ENCODE assay signal across 8 cellular contexts in genomic region chr7:156969972-156970420, GRCh38. TPM values are rescaled to one million over a fixed set of nuclear protein-coding genes. Genes with fewer than 3 reads are reported as not detected.
DNase-seq lines count a peak whose midpoint lies in the region; ATAC-seq and TF ChIP-seq lines count a peak whose summit lies in the region.

No MANE protein-coding gene starts in this region.

- H3K4me3 Mint-ChIP-seq in CD8-positive, alpha-beta T cell, result no peak overlapping the region
- H3K4me3 Mint-ChIP-seq in activated CD4-positive, alpha-beta memory T cell treated with anti-CD3 and anti-CD28 coated beads, Interleukin-2, amount 10 ng/mL, durations not matched to agents 7 days and 5 days, result no peak overlapping the region

- no peak for TF ChIP-seq EP300 in Ishikawa (IDR thresholded peaks at IDR 0.05; ENCODE audit: borderline replicate concordance)

- H3K36me3 ChIP-seq in CD8-positive, alpha-beta T cell (ENCODE audit: insufficient read depth, low read length), result peaks cover 37% of the 10 kb centered on the region
- peaks cover 35 to 64% of the 10 kb centered on the region in 2 donors for H3K36me3 ChIP-seq in ascending aorta
- peaks cover under 1% of the 10 kb centered on the region for H3K36me3 ChIP-seq in mucosa of descending colon (ENCODE audit: low read depth)

- H3K27ac ChIP-seq in CD8-positive, alpha-beta T cell (ENCODE audit: low read depth, low read length), result no peak overlapping the region
- no peak overlapping the region for H3K27ac ChIP-seq in ascending aorta

- H3K9me3 Mint-ChIP-seq in CD8-positive, alpha-beta T cell, result no peaks in the 10 kb centered on the region
- no peaks in the 10 kb centered on the region for H3K9me3 Mint-ChIP-seq in activated CD4-positive, alpha-beta memory T cell treated with anti-CD3 and anti-CD28 coated beads, Interleukin-2, amount 10 ng/mL, durations not matched to agents 7 days and 5 days

- no peak for DNase-seq in CD8-positive, alpha-beta T cell
- DNase-seq in ascending aorta (ENCODE audit: low spot score in 2 of 2) (no peak), mucosa of descending colon (no peak)
- DNase-seq in activated CD4-positive, alpha-beta memory T cell treated with anti-CD3 and anti-CD28 coated beads, Interleukin-2, amount 10 ng/mL, durations not matched to agents 7 days and 5 days, result no peak

- TF ChIP-seq RAD21 in Ishikawa (IDR thresholded peaks at IDR 0.05; ENCODE audit: low read depth), result peak; percentile 31

- H3K4me3 ChIP-seq in CD8-positive, alpha-beta T cell (ENCODE audit: low read depth, low read length), result no peak overlapping the region
- no peak overlapping the region for H3K4me3 ChIP-seq in ascending aorta
- H3K4me3 ChIP-seq in mucosa of descending colon, result no peak overlapping the region

- CTCF ChIA-PET in CD8-positive, alpha-beta T cell (lab: Charles Lee), result interaction anchor here (0.5 to 1.8 kb wide), 6 partner anchors 12 to 417 kb away, joined by 3 to 6 read pairs (median 3); no protein-coding TSS in a partner anchor
- CTCF ChIA-PET in activated CD4-positive, alpha-beta memory T cell treated with anti-CD3 and anti-CD28 coated beads, Interleukin-2, amount 10 ng/mL, durations not matched to agents 7 days and 5 days (lab: Charles Lee), result interaction anchor here (0.7 to 2.8 kb wide), 8 partner anchors 20 to 1069 kb away, joined by 3 to 12 read pairs (median 3); partner anchors contain the start of gene NOM1

- no peak overlapping the region for H3K27ac Mint-ChIP-seq in CD8-positive, alpha-beta T cell
- H3K27ac Mint-ChIP-seq in activated CD4-positive, alpha-beta memory T cell treated with anti-CD3 and anti-CD28 coated beads, Interleukin-2, amount 10 ng/mL, durations not matched to agents 7 days and 5 days, result no peak overlapping the region

- H3K27me3 Mint-ChIP-seq in CD8-positive, alpha-beta T cell (ENCODE audit: low read depth), result no peaks in the 10 kb centered on the region
- no peaks in the 10 kb centered on the region for H3K27me3 Mint-ChIP-seq in activated CD4-positive, alpha-beta memory T cell treated with anti-CD3 and anti-CD28 coated beads, Interleukin-2, amount 10 ng/mL, durations not matched to agents 7 days and 5 days

- H3K9me3 ChIP-seq in CD8-positive, alpha-beta T cell (ENCODE audit: low read length), result no peaks in the 10 kb centered on the region
- H3K9me3 ChIP-seq in ascending aorta (no peaks in the 10 kb centered on the region), mucosa of descending colon (no peaks in the 10 kb centered on the region)

- no peaks in the 10 kb centered on the region for H3K27me3 ChIP-seq in CD8-positive, alpha-beta T cell (ENCODE audit: insufficient read depth, low read length)
- no peaks in the 10 kb centered on the region for H3K27me3 ChIP-seq in ascending aorta

- no peaks in the 10 kb centered on the region for H3K4me1 ChIP-seq in CD8-positive, alpha-beta T cell (ENCODE audit: insufficient read depth, low read length)
- H3K4me1 ChIP-seq in ascending aorta (no peaks in the 10 kb centered on the region), mucosa of descending colon (ENCODE audit: low read depth) (no peaks in the 10 kb centered on the region)

- peak; percentile 44 for TF ChIP-seq CTCF in CD8-positive, alpha-beta T cell (IDR thresholded peaks at IDR 0.05)
- TF ChIP-seq CTCF in ascending aorta (IDR thresholded peaks at IDR 0.05) (peak in 2 of 3 experiments; percentile 16 to 23), mucosa of descending colon (IDR thresholded peaks at IDR 0.05) (no peak)

- intact Hi-C loops in CD8-positive, alpha-beta T cell (cut with DNase I, micrococcal nuclease), result loop anchor here (2.0 to 10.0 kb wide), 3 partner anchors 282 to 303 kb away; no protein-coding TSS in a partner anchor
- intact Hi-C loops in ascending aorta (cut with DNase I) (loop anchor here (2.0 kb wide), 1 partner anchor 303 kb away; no protein-coding TSS in a partner anchor), mucosa of descending colon (cut with DNase I, micrococcal nuclease) (no loop called here)

- H3K36me3 Mint-ChIP-seq in CD8-positive, alpha-beta T cell, result peaks cover 57% of the 10 kb centered on the region
- peaks cover 33% of the 10 kb centered on the region for H3K36me3 Mint-ChIP-seq in activated CD4-positive, alpha-beta memory T cell treated with anti-CD3 and anti-CD28 coated beads, Interleukin-2, amount 10 ng/mL, durations not matched to agents 7 days and 5 days (ENCODE audit: low read depth)

- POLR2A ChIA-PET in CD8-positive, alpha-beta T cell (lab: Charles Lee), result no interaction called here
- POLR2A ChIA-PET in activated CD4-positive, alpha-beta memory T cell treated with anti-CD3 and anti-CD28 coated beads, Interleukin-2, amount 10 ng/mL, durations not matched to agents 7 days and 5 days (lab: Charles Lee), result no interaction called here

- no peaks in the 10 kb centered on the region for H3K4me1 Mint-ChIP-seq in CD8-positive, alpha-beta T cell (ENCODE audit: low read depth)
- no peaks in the 10 kb centered on the region for H3K4me1 Mint-ChIP-seq in activated CD4-positive, alpha-beta memory T cell treated with anti-CD3 and anti-CD28 coated beads, Interleukin-2, amount 10 ng/mL, durations not matched to agents 7 days and 5 days

- no peak for ATAC-seq in CD8-positive, alpha-beta T cell
- ATAC-seq in mucosa of descending colon (peak; percentile 62), HG02938 (IDR thresholded peaks at IDR 0.05; ENCODE audit: unreplicated experiment) (no peak), HG03439 (IDR thresholded peaks at IDR 0.05; ENCODE audit: unreplicated experiment) (no peak), GM19035 (IDR thresholded peaks at IDR 0.05; ENCODE audit: unreplicated experiment) (no peak)

TF ChIP-seq in Ishikawa, 13 proteins besides CTCF, POLR2A, EP300 and RAD21:
- TF ChIP-seq FOXM1 (IDR thresholded peaks at IDR 0.05; ENCODE audit: borderline replicate concordance, low read depth) (no peak), MAX (IDR thresholded peaks at IDR 0.05) (no peak), NFIC (IDR thresholded peaks at IDR 0.05) (no peak), TAF1 (IDR thresholded peaks at IDR 0.05; ENCODE audit: low read depth) (no peak), CEBPB (IDR thresholded peaks at IDR 0.05) (no peak), CREB1 (IDR thresholded peaks at IDR 0.05; ENCODE audit: low read depth) (no peak), ZBTB7A (IDR thresholded peaks at IDR 0.05; ENCODE audit: low read depth) (no peak), TCF12 (IDR thresholded peaks at IDR 0.05; ENCODE audit: low read depth) (no peak), EGR1 (IDR thresholded peaks at IDR 0.05) (no peak), YY1 (IDR thresholded peaks at IDR 0.05; ENCODE audit: low read depth) (no peak), TEAD4 (IDR thresholded peaks at IDR 0.05) (no peak), REST (IDR thresholded peaks at IDR 0.05; ENCODE audit: low read depth) (no peak), USF1 (IDR thresholded peaks at IDR 0.05) (no peak)

RNA-seq across cellular contexts. Expression of gene NOM1, which starts 20.5 kb away (rescaled TPM):
- 10 to 100 TPM; 35.2 to 50.9 TPM for total RNA-seq in CD8-positive, alpha-beta T cell
- 16.1 TPM for total RNA-seq in ascending aorta
- total RNA-seq in mucosa of descending colon, result 10 to 100 TPM; 13.9 to 20.9 (median 15.9) TPM
- 10 to 100 TPM; 22.1 to 22.8 TPM for total RNA-seq in activated CD4-positive, alpha-beta memory T cell treated with anti-CD3 and anti-CD28 coated beads, Interleukin-2, amount 10 ng/mL, durations not matched to agents 7 days and 5 days

RNA-seq across cellular contexts. Expression of gene MNX1, which starts 40.5 kb away (rescaled TPM):
- not detected for total RNA-seq in CD8-positive, alpha-beta T cell
- total RNA-seq in ascending aorta (not detected), mucosa of descending colon (10 to 100 TPM in 2 of 3 donors, 1 to 10 TPM in 1; 9.7 to 24.9 (median 24.0) TPM)
- total RNA-seq in activated CD4-positive, alpha-beta memory T cell treated with anti-CD3 and anti-CD28 coated beads, Interleukin-2, amount 10 ng/mL, durations not matched to agents 7 days and 5 days, result under 1 TPM in 1 of 2 experiments, not detected in 1; 0.10 TPM

Comparison
In these comparisons a context has a peak if more than half of its experiments do, and no peak if none do; other contexts are left out.
1. RNA of gene MNX1, which starts 40.5 kb away (total RNA-seq): 9.7 to 24.9 TPM in mucosa of descending colon; not detected in CD8-positive, alpha-beta T cell, 0.10 TPM in activated CD4-positive, alpha-beta memory T cell treated with anti-CD3 and anti-CD28 coated beads, Interleukin-2, amount 10 ng/mL, durations not matched to agents 7 days and 5 days and not detected in ascending aorta (single experiment); every median in the first group is over 4 times any median in the second.
2. intact Hi-C loops: an anchor here in CD8-positive, alpha-beta T cell (2.0 to 10.0 kb wide) and ascending aorta (2.0 kb wide); none called in mucosa of descending colon.